Comparison of ENCODE assay signal across 1 cellular context in the genomic region with DNA sequence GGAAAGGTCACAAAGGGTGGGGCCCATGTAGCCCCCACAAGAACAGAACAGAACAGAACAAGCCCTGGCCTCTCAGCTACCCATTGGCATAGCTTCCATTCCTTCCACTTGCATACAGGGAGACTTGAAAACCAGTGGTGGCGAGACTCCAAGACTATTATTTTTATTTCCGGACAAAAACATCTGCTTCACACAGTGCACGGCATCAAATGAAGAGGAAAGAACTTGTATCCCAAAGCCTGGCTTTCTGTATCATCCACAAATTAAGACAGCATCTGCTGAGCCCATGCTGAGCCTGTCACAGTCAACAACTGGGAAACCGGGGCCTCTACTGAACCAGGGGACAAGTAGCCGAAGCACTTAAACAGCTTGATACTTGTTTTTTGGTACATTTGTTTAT.
TF ChIP-seq lines count a peak whose summit lies in the region.

No MANE protein-coding gene starts in this region.

TF ChIP-seq in IMR-90, 13 proteins besides CTCF, POLR2A, EP300 and RAD21 (continued from another document):
- TF ChIP-seq, protein P1, sequence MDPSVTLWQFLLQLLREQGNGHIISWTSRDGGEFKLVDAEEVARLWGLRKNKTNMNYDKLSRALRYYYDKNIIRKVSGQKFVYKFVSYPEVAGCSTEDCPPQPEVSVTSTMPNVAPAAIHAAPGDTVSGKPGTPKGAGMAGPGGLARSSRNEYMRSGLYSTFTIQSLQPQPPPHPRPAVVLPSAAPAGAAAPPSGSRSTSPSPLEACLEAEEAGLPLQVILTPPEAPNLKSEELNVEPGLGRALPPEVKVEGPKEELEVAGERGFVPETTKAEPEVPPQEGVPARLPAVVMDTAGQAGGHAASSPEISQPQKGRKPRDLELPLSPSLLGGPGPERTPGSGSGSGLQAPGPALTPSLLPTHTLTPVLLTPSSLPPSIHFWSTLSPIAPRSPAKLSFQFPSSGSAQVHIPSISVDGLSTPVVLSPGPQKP (IDR thresholded peaks at IDR 0.05; ENCODE audit: borderline replicate concordance, low read depth, low read length): no peak
- TF ChIP-seq, protein P2, sequence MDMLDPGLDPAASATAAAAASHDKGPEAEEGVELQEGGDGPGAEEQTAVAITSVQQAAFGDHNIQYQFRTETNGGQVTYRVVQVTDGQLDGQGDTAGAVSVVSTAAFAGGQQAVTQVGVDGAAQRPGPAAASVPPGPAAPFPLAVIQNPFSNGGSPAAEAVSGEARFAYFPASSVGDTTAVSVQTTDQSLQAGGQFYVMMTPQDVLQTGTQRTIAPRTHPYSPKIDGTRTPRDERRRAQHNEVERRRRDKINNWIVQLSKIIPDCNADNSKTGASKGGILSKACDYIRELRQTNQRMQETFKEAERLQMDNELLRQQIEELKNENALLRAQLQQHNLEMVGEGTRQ (IDR thresholded peaks at IDR 0.05; ENCODE audit: low read depth, low read length): no peak
